ENCODE assay signal across 1 cellular context in genomic region chr2:1496394-1496821, GRCh38.
TF ChIP-seq lines count a peak whose summit lies in the region.

No MANE protein-coding gene starts in this region.

TF ChIP-seq in WTC11, 78 proteins besides CTCF, POLR2A, EP300 and RAD21 (continued from another document):
- TF ChIP-seq ZNF425 (CRISPR knock-in tag; conservative IDR thresholded peaks at IDR 0.05) = no peak
